ENCODE assay signal across 21 cellular contexts in genomic region chr3:48296699-48297098, GRCh38. TPM values are rescaled to one million over a fixed set of nuclear protein-coding genes. Genes with fewer than 3 reads are reported as not detected.
A peak's percentile ranks its signal among the peaks of the same experiment; 100 is the strongest.
DNase-seq lines count a peak whose midpoint lies in the region; ATAC-seq and TF ChIP-seq lines count a peak whose summit lies in the region.
"Had no signal": no experiment of that assay in that cellular context is flagged by ENCODE, and none has a peak within 500 bp of the region (broad histone marks: within the 10 kb centered on the region; RNA-seq: fewer than 3 reads in every experiment).

No MANE protein-coding gene starts in this region.

- no peak overlapping the region for H3K4me3 Mint-ChIP-seq in activated naive CD4-positive, alpha-beta T cell treated with anti-CD3 and anti-CD28 coated beads, Interleukin-2, amount 50 U/mL, for 24 hours
- no peak overlapping the region for H3K4me3 Mint-ChIP-seq in WTC11
- no peak overlapping the region for H3K4me3 Mint-ChIP-seq in effector memory CD8-positive, alpha-beta T cell
- no peak overlapping the region for H3K4me3 Mint-ChIP-seq in stimulated activated effector memory CD8-positive, alpha-beta T cell treated with anti-CD3 and anti-CD28 coated beads, Interleukin-12 subunit alpha, Interleukin-12 subunit beta, amount 100 ng/mL, for 72 hours

- DNase-seq in activated naive CD4-positive, alpha-beta T cell (lab: John Stamatoyannopoulos, UW), result no peak
- no peak for DNase-seq in WTC11 (ENCODE audit: low spot score)
- no peak for DNase-seq in effector memory CD8-positive, alpha-beta T cell
- peak in 1 of 2 donors; percentile 29 for DNase-seq in stimulated activated effector memory CD8-positive, alpha-beta T cell treated with anti-CD3 and anti-CD28 coated beads, Interleukin-12 subunit alpha, Interleukin-12 subunit beta, amount 100 ng/mL, for 72 hours (ENCODE audit: low spot score in 2 of 2)
- DNase-seq in erythroblast (lab: John Stamatoyannopoulos, UW), result no peak
- no peak for DNase-seq in NOMO-1 treated with dmso at 0.1 percent for 144 hours (lab: John Stamatoyannopoulos, UW; ENCODE audit: unreplicated experiment)
- DNase-seq: ACHN; BE2C; C1 segment of cervical spinal cord; CD4-positive, CD25-positive, alpha-beta regulatory T cell; CD8-positive, alpha-beta memory T cell; COR-L47; DMS 273 treated with DMSO at 0.1 percent for 48 hours; DMS53; DND-41; EL; GM23248 had no signal

- TF ChIP-seq POLR2A in erythroblast (IDR thresholded peaks at IDR 0.05; ENCODE audit: low read length), result no peak

- TF ChIP-seq CTCF in WTC11 (IDR thresholded peaks at IDR 0.05), result no peak

- peaks cover 33% of the 10 kb centered on the region for H3K4me1 Mint-ChIP-seq in activated naive CD4-positive, alpha-beta T cell treated with anti-CD3 and anti-CD28 coated beads, Interleukin-2, amount 50 U/mL, for 24 hours
- peaks cover 10% of the 10 kb centered on the region for H3K4me1 Mint-ChIP-seq in WTC11
- H3K4me1 Mint-ChIP-seq in effector memory CD8-positive, alpha-beta T cell (ENCODE audit: low read depth in 2 of 2), result peaks cover 24 to 34% of the 10 kb centered on the region in 2 donors
- peaks cover 23% of the 10 kb centered on the region for H3K4me1 Mint-ChIP-seq in stimulated activated effector memory CD8-positive, alpha-beta T cell treated with anti-CD3 and anti-CD28 coated beads, Interleukin-12 subunit alpha, Interleukin-12 subunit beta, amount 100 ng/mL, for 72 hours

- H3K27ac Mint-ChIP-seq in activated naive CD4-positive, alpha-beta T cell treated with anti-CD3 and anti-CD28 coated beads, Interleukin-2, amount 50 U/mL, for 24 hours, result peak overlapping the region; percentile 37
- H3K27ac Mint-ChIP-seq in WTC11, result 0 out of 2 replicates have a peak overlapping the region, but pooled peaks have one; percentile 65
- H3K27ac Mint-ChIP-seq in effector memory CD8-positive, alpha-beta T cell, result peak overlapping the region; percentile 36 to 85
- peak overlapping the region; percentile 60 for H3K27ac Mint-ChIP-seq in stimulated activated effector memory CD8-positive, alpha-beta T cell treated with anti-CD3 and anti-CD28 coated beads, Interleukin-12 subunit alpha, Interleukin-12 subunit beta, amount 100 ng/mL, for 72 hours

- no peaks in the 10 kb centered on the region for H3K9me3 Mint-ChIP-seq in activated naive CD4-positive, alpha-beta T cell treated with anti-CD3 and anti-CD28 coated beads, Interleukin-2, amount 50 U/mL, for 24 hours
- no peaks in the 10 kb centered on the region for H3K9me3 Mint-ChIP-seq in WTC11
- H3K9me3 Mint-ChIP-seq in effector memory CD8-positive, alpha-beta T cell, result no peaks in the 10 kb centered on the region
- no peaks in the 10 kb centered on the region for H3K9me3 Mint-ChIP-seq in stimulated activated effector memory CD8-positive, alpha-beta T cell treated with anti-CD3 and anti-CD28 coated beads, Interleukin-12 subunit alpha, Interleukin-12 subunit beta, amount 100 ng/mL, for 72 hours
- H3K9me3 Mint-ChIP-seq: CD8-positive, alpha-beta memory T cell had no signal

- no peaks in the 10 kb centered on the region for H3K27me3 Mint-ChIP-seq in activated naive CD4-positive, alpha-beta T cell treated with anti-CD3 and anti-CD28 coated beads, Interleukin-2, amount 50 U/mL, for 24 hours
- H3K27me3 Mint-ChIP-seq in WTC11 (ENCODE audit: low read depth), result no peaks in the 10 kb centered on the region
- H3K27me3 Mint-ChIP-seq in effector memory CD8-positive, alpha-beta T cell, result no peaks in the 10 kb centered on the region
- H3K27me3 Mint-ChIP-seq: CD4-positive, CD25-positive, alpha-beta regulatory T cell; CD8-positive, alpha-beta memory T cell had no signal

- no peak for ATAC-seq in WTC11
- ATAC-seq in effector memory CD8-positive, alpha-beta T cell (replicated peaks), result no peak
- no peak for ATAC-seq in stimulated activated effector memory CD8-positive, alpha-beta T cell treated with anti-CD3 and anti-CD28 coated beads, Interleukin-12 subunit alpha, Interleukin-12 subunit beta, amount 100 ng/mL, for 72 hours

- POLR2A ChIA-PET in WTC11 (lab: Charles Lee), result no interaction called here

- CTCF ChIA-PET in WTC11 (lab: Charles Lee), result no interaction called here

- H3K36me3 Mint-ChIP-seq in activated naive CD4-positive, alpha-beta T cell treated with anti-CD3 and anti-CD28 coated beads, Interleukin-2, amount 50 U/mL, for 24 hours, result peaks cover 16% of the 10 kb centered on the region
- peaks cover 35% of the 10 kb centered on the region for H3K36me3 Mint-ChIP-seq in WTC11
- H3K36me3 Mint-ChIP-seq in effector memory CD8-positive, alpha-beta T cell (ENCODE audit: insufficient read depth), result peaks cover 35% of the 10 kb centered on the region
- peaks cover 61% of the 10 kb centered on the region for H3K36me3 Mint-ChIP-seq in stimulated activated effector memory CD8-positive, alpha-beta T cell treated with anti-CD3 and anti-CD28 coated beads, Interleukin-12 subunit alpha, Interleukin-12 subunit beta, amount 100 ng/mL, for 72 hours

TF ChIP-seq in WTC11, 78 proteins besides CTCF, POLR2A, EP300 and RAD21:
- no peak for TF ChIP-seq USF1 (CRISPR knock-in tag; IDR thresholded peaks at IDR 0.05)
- no peak for TF ChIP-seq SOX15 (CRISPR knock-in tag; IDR thresholded peaks at IDR 0.05)
- TF ChIP-seq SMAD3 (CRISPR knock-in tag; IDR thresholded peaks at IDR 0.05; ENCODE audit: borderline replicate concordance), result no peak
- no peak for TF ChIP-seq GTF2I (CRISPR knock-in tag; conservative IDR thresholded peaks at IDR 0.05)
- no peak for TF ChIP-seq ZNF138 (CRISPR knock-in tag; conservative IDR thresholded peaks at IDR 0.05)
- TF ChIP-seq RELA (CRISPR knock-in tag; IDR thresholded peaks at IDR 0.05; ENCODE audit: borderline replicate concordance), result no peak
- TF ChIP-seq NFYB (CRISPR knock-in tag; conservative IDR thresholded peaks at IDR 0.05; ENCODE audit: low read depth), result no peak
- TF ChIP-seq JAZF1 (CRISPR knock-in tag; IDR thresholded peaks at IDR 0.05), result no peak
- TF ChIP-seq SMAD4 (CRISPR knock-in tag; IDR thresholded peaks at IDR 0.05), result no peak
- no peak for TF ChIP-seq NFATC4 (CRISPR knock-in tag; IDR thresholded peaks at IDR 0.05)
- no peak for TF ChIP-seq NR1H2 (CRISPR knock-in tag; IDR thresholded peaks at IDR 0.05)
- no peak for TF ChIP-seq CDX4 (CRISPR knock-in tag; IDR thresholded peaks at IDR 0.05; ENCODE audit: borderline replicate concordance)
- TF ChIP-seq EMX1 (CRISPR knock-in tag; IDR thresholded peaks at IDR 0.05), result no peak
- no peak for TF ChIP-seq FOXP4 (CRISPR knock-in tag; IDR thresholded peaks at IDR 0.05)
- no peak for TF ChIP-seq HMGXB4 (CRISPR knock-in tag; IDR thresholded peaks at IDR 0.05)
- no peak for TF ChIP-seq FOXK1 (CRISPR knock-in tag; IDR thresholded peaks at IDR 0.05)
- no peak for TF ChIP-seq ZNF423 (CRISPR knock-in tag; IDR thresholded peaks at IDR 0.05)

RNA-seq across cellular contexts. Expression of gene NME6, which starts 4.5 kb away (rescaled TPM):
- 9.9 to 13.4 TPM (median 11.0 TPM) in 3 replicates for total RNA-seq in WTC11 (2021)

RNA-seq across cellular contexts. Expression of gene SPINK8, which starts 36.8 kb away (rescaled TPM):
- total RNA-seq in WTC11 (2021), result not detected in 3 replicates
- total RNA-seq: CD4-positive, CD25-positive, alpha-beta regulatory T cell; CD8-positive, alpha-beta memory T cell; G401; GM23248; H4; HT-29 had no signal

RNA-seq across cellular contexts. Expression of gene ZNF589, which starts 55.8 kb away (rescaled TPM):
- total RNA-seq in WTC11 (2021), result 96.1 to 104 TPM (median 102 TPM) in 3 replicates
